ENCODE assay signal across 19 cellular contexts in genomic region chr14:95184413-95184790, GRCh38. TPM values are rescaled to one million over a fixed set of nuclear protein-coding genes. Genes with fewer than 3 reads are reported as not detected.
A peak's percentile ranks its signal among the peaks of the same experiment; 100 is the strongest.
DNase-seq lines count a peak whose midpoint lies in the region; ATAC-seq and TF ChIP-seq lines count a peak whose summit lies in the region.
"Had no signal": no experiment of that assay in that cellular context is flagged by ENCODE, and none has a peak within 500 bp of the region (broad histone marks: within the 10 kb centered on the region; RNA-seq: fewer than 3 reads in every experiment).

No MANE protein-coding gene starts in this region.

- peak overlapping the region in 9 of 11 experiments; percentile 70 to 94 (median 84); a peak in 17 of 22 replicates for H3K27ac ChIP-seq in BLaER1 treated with 17β-estradiol and CSF1 and Interleukin-3, amounts not matched to agents 10 nM and 100 nM
- peak overlapping the region; percentile 29 for H3K27ac ChIP-seq in cingulate gyrus (ENCODE audit: low read depth, low read length)
- H3K27ac ChIP-seq in gastrocnemius medialis, result peak overlapping the region; percentile 59 to 79 (median 69)
- H3K27ac ChIP-seq: A549, epithelial cell of prostate, ovary had no signal

- no peaks in the 10 kb centered on the region for H3K27me3 ChIP-seq in BLaER1 treated with 17β-estradiol and CSF1 and Interleukin-3, amounts not matched to agents 10 nM and 100 nM
- no peaks in the 10 kb centered on the region for H3K27me3 ChIP-seq in gastrocnemius medialis
- H3K27me3 ChIP-seq: ovary, tibial artery had no signal

- peaks cover 24 to 88% (median 58%) of the 10 kb centered on the region in 10 experiments for H3K4me1 ChIP-seq in BLaER1 treated with 17β-estradiol and CSF1 and Interleukin-3, amounts not matched to agents 10 nM and 100 nM
- peaks cover 28 to 35% of the 10 kb centered on the region in 2 donors for H3K4me1 ChIP-seq in gastrocnemius medialis

- in situ Hi-C loops in gastrocnemius medialis (cut with MboI; ENCODE audit: low sequenced_read_pairs in 4 of 4), result no loop called here

- intact Hi-C loops in gastrocnemius medialis (cut with DNase I; ENCODE audit: low total_unique reads), result no loop called here

- H3K9me3 ChIP-seq in BLaER1 treated with 17β-estradiol and CSF1 and Interleukin-3, amounts not matched to agents 10 nM and 100 nM (replicated peaks in 1 of 11), result peaks cover 5 to 17% (median 14%) of the 10 kb centered on the region in 11 experiments; a peak in 20 of 22 replicates
- H3K9me3 ChIP-seq in gastrocnemius medialis, result no peaks in the 10 kb centered on the region
- H3K9me3 ChIP-seq: ovary, tibial artery had no signal

- no peak for TF ChIP-seq CTCF in gastrocnemius medialis (IDR thresholded peaks at IDR 0.05 in 4 of 5, conservative IDR thresholded peaks at IDR 0.05 in 1 of 5)

- peak; percentile 57 for DNase-seq in iris pigment epithelial cell (ENCODE audit: low read depth)
- no peak for DNase-seq in gastrocnemius medialis
- DNase-seq in NCI-H128 (lab: John Stamatoyannopoulos, UW; ENCODE audit: unreplicated experiment), result no peak
- DNase-seq: activated CD8-positive, alpha-beta memory T cell treated with anti-CD3 and anti-CD28 coated beads, Interleukin-2, amount 50 U/mL, for 48 hours; activated naive CD4-positive, alpha-beta T cell treated with anti-CD3 and anti-CD28 coated beads, Interleukin-2, amount 50 U/mL, for 16 hours; EL; mesendoderm; NCI-H82; stimulated activated CD4-positive, alpha-beta T cell treated with anti-CD3 and anti-CD28 coated beads, Interleukin-15, amount 100 ng/mL, for 24 hours; tibial artery had no signal

- ATAC-seq in gastrocnemius medialis, result peak in 1 of 2 donors; percentile 28
- ATAC-seq in GM21576 (IDR thresholded peaks at IDR 0.05; ENCODE audit: unreplicated experiment), result no peak
- ATAC-seq in HG02759 (IDR thresholded peaks at IDR 0.05; ENCODE audit: unreplicated experiment), result no peak
- ATAC-seq in GM18909 (IDR thresholded peaks at IDR 0.05; ENCODE audit: poor library complexity, unreplicated experiment), result no peak
- ATAC-seq: A549; activated CD4-positive, CD25-positive, alpha-beta regulatory T cell treated with anti-CD3 and anti-CD28 coated beads, Interleukin-2, amount 50 U/mL, for 24 hours had no signal

- no peak for TF ChIP-seq POLR2A in gastrocnemius medialis (IDR thresholded peaks at IDR 0.05)

- no peaks in the 10 kb centered on the region for H3K36me3 ChIP-seq in BLaER1 treated with 17β-estradiol and CSF1 and Interleukin-3, amounts not matched to agents 10 nM and 100 nM
- H3K36me3 ChIP-seq in gastrocnemius medialis, result peaks cover 0 to 12% of the 10 kb centered on the region in 2 donors
- H3K36me3 ChIP-seq: ovary had no signal

- peak overlapping the region in 8 of 11 experiments; percentile 8 to 89 (median 86); a peak in 15 of 22 replicates for H3K4me2 ChIP-seq in BLaER1 treated with 17β-estradiol and CSF1 and Interleukin-3, amounts not matched to agents 10 nM and 100 nM

- H4K20me1 ChIP-seq in BLaER1 treated with 17β-estradiol and CSF1 and Interleukin-3, amounts not matched to agents 10 nM and 100 nM, result no peaks in the 10 kb centered on the region

- peak overlapping the region in 3 of 11 experiments; percentile 18 to 42 (median 26); a peak in 5 of 22 replicates for H3K9ac ChIP-seq in BLaER1 treated with 17β-estradiol and CSF1 and Interleukin-3, amounts not matched to agents 10 nM and 100 nM

- no peak overlapping the region for H3K4me3 ChIP-seq in BLaER1 treated with 17β-estradiol and CSF1 and Interleukin-3, amounts not matched to agents 10 nM and 100 nM
- H3K4me3 ChIP-seq in gastrocnemius medialis, result no peak overlapping the region
- H3K4me3 ChIP-seq: A549, ovary, tibial artery had no signal

RNA-seq across cellular contexts. Expression of gene DICER1, which starts 27.1 kb away (rescaled TPM):
- total RNA-seq in gastrocnemius medialis, result 10 to 100 TPM; 29.4 to 63.7 (median 37.9) TPM

Comparison
In these comparisons a context has a peak if more than half of its experiments do, and no peak if none do; other contexts are left out.
1. H3K27ac ChIP-seq: peak in every context shown above with its lines; median percentile 84 in BLaER1 treated with 17β-estradiol and CSF1 and Interleukin-3, amounts not matched to agents 10 nM and 100 nM; 69 in gastrocnemius medialis; 29 in cingulate gyrus.